15 cellular contexts compared by ENCODE assay signal in the genomic region with DNA sequence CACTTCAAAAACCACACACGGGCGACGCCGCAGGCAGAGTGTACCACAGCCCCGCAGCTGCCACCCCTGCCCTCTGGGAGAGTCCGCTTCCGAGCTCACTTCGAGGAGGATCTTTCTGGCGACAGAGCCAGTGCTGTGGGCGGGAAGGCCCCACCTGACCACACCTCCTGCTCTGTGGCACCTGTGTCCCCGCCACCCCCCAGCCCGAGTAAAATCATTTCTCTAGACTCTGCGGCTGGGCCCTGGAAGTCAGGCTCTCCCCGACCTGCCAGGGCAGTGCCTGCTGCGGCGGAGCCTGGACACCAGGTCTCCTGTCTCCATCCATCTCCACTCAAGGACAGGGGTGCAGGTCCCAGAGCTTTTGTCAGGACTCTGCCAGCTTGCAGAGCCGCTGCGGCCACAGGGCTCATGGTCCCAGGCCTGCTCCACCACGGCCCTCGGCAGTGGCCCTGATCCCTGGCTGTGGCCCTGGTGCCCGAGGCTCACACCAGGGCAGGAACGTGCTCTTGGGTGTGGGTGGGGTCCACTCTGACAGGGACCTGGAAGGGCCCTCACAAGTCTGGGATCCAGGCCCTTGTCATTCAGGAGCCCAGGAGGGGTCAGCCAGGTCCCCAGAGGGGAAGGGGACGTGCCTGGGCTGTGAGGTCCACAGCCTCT. TPM values are rescaled to one million over a fixed set of nuclear protein-coding genes. Genes with fewer than 3 reads are reported as not detected.
DNase-seq lines count a peak whose midpoint lies in the region; TF ChIP-seq lines count a peak whose summit lies in the region.
"Had no signal": no experiment of that assay in that cellular context is flagged by ENCODE, and none has a peak within 500 bp of the region (broad histone marks: within the 10 kb centered on the region; RNA-seq: fewer than 3 reads in every experiment).

No MANE protein-coding gene starts in this region.

- H3K27me3 ChIP-seq in osteoblast (ENCODE audit: insufficient read depth, low read length), result no peaks in the 10 kb centered on the region

- peaks cover 13% of the 10 kb centered on the region for H4K20me1 ChIP-seq in osteoblast (ENCODE audit: insufficient read depth, low read length)

- no peaks in the 10 kb centered on the region for H3K9me3 ChIP-seq in osteoblast (ENCODE audit: low read depth, low read length)

- H3K36me3 ChIP-seq in osteoblast (ENCODE audit: insufficient read depth, low read length), result peaks cover 4% of the 10 kb centered on the region

- H3K27me3 Mint-ChIP-seq in CD14-positive monocyte (ENCODE audit: low read depth in 3 of 3), result peaks cover 0 to 2% (median 0%) of the 10 kb centered on the region in 3 donors
- H3K27me3 Mint-ChIP-seq in HFFc6 (ENCODE audit: insufficient read depth), result peaks cover 4% of the 10 kb centered on the region; the same call in 1 of the 2 replicates
- no peaks in the 10 kb centered on the region for H3K27me3 Mint-ChIP-seq in dendritic cell treated with granulocyte-macrophage colony-stimulating factor and Interleukin-4, amounts not matched to agents 40 ng/mL and 50 ng/mL, for 4 days
- H3K27me3 Mint-ChIP-seq: CD4-positive, alpha-beta T cell had no signal

- peaks cover 35 to 70% of the 10 kb centered on the region in 2 donors for H3K36me3 Mint-ChIP-seq in CD14-positive monocyte
- peaks cover 13% of the 10 kb centered on the region for H3K36me3 Mint-ChIP-seq in HFFc6 (ENCODE audit: low read depth)
- H3K36me3 Mint-ChIP-seq in dendritic cell treated with granulocyte-macrophage colony-stimulating factor and Interleukin-4, amounts not matched to agents 40 ng/mL and 50 ng/mL, for 4 days (ENCODE audit: low read depth), result peaks cover 93% of the 10 kb centered on the region

- H3K27ac Mint-ChIP-seq in CD14-positive monocyte (peak overlapping the region; percentile 16 to 89 (median 74)), HFFc6 (peak overlapping the region; percentile 42)
- peak overlapping the region; percentile 69 for H3K27ac Mint-ChIP-seq in dendritic cell treated with granulocyte-macrophage colony-stimulating factor and Interleukin-4, amounts not matched to agents 40 ng/mL and 50 ng/mL, for 4 days
- H3K27ac Mint-ChIP-seq: CD4-positive, alpha-beta T cell had no signal

- H3K27ac ChIP-seq in osteoblast (ENCODE audit: low read depth, low read length), result no peak overlapping the region
- H3K27ac ChIP-seq: HL-60 had no signal

- no peak overlapping the region for H3K4me3 ChIP-seq in osteoblast (ENCODE audit: insufficient read depth, low read length)

- H3K4me3 Mint-ChIP-seq in CD14-positive monocyte, result no peak overlapping the region
- no peak overlapping the region for H3K4me3 Mint-ChIP-seq in HFFc6
- H3K4me3 Mint-ChIP-seq in dendritic cell treated with granulocyte-macrophage colony-stimulating factor and Interleukin-4, amounts not matched to agents 40 ng/mL and 50 ng/mL, for 4 days, result no peak overlapping the region
- H3K4me3 Mint-ChIP-seq: CD4-positive, alpha-beta T cell had no signal

- TF ChIP-seq CTCF in CD14-positive monocyte (IDR thresholded peaks at IDR 0.05) (no peak), HFFc6 (IDR thresholded peaks at IDR 0.05) (no peak), osteoblast (IDR thresholded peaks at IDR 0.05; ENCODE audit: extremely low read depth, low read depth, low read length) (no peak), GM10248 (IDR thresholded peaks at IDR 0.05; ENCODE audit: control extremely low read depth, extremely low read depth, low read depth, missing control alignments) (no peak)

- H2AFZ ChIP-seq in osteoblast (ENCODE audit: low read length), result no peak overlapping the region

- H3K4me1 Mint-ChIP-seq in CD14-positive monocyte, result peaks cover 16% of the 10 kb centered on the region
- H3K4me1 Mint-ChIP-seq in HFFc6 (ENCODE audit: low read depth), result peaks cover 6% of the 10 kb centered on the region; the same call in 1 of the 2 replicates
- peaks cover 58% of the 10 kb centered on the region for H3K4me1 Mint-ChIP-seq in dendritic cell treated with granulocyte-macrophage colony-stimulating factor and Interleukin-4, amounts not matched to agents 40 ng/mL and 50 ng/mL, for 4 days (ENCODE audit: low read depth)

- H3K9me3 Mint-ChIP-seq in CD14-positive monocyte (peaks cover 0 to 3% (median 0%) of the 10 kb centered on the region in 7 donors), HFFc6 (no peaks in the 10 kb centered on the region)
- H3K9me3 Mint-ChIP-seq in dendritic cell treated with granulocyte-macrophage colony-stimulating factor and Interleukin-4, amounts not matched to agents 40 ng/mL and 50 ng/mL, for 4 days, result no peaks in the 10 kb centered on the region
- H3K9me3 Mint-ChIP-seq: CD4-positive, alpha-beta T cell had no signal

- H3K4me1 ChIP-seq in osteoblast (ENCODE audit: insufficient read depth, low read length), result peaks cover 12% of the 10 kb centered on the region

- POLR2A ChIA-PET in GM10248 (lab: Yijun Ruan, JAX), result no interaction called here

- CTCF ChIA-PET in GM10248 (lab: Yijun Ruan, JAX), result no interaction called here

- H3K79me2 ChIP-seq in osteoblast (ENCODE audit: insufficient read depth, low read length), result no peaks in the 10 kb centered on the region

- intact Hi-C loops in CD14-positive monocyte (cut with micrococcal nuclease), result no loop called here
- intact Hi-C loops in dendritic cell treated with granulocyte-macrophage colony-stimulating factor and Interleukin-4, amounts not matched to agents 40 ng/mL and 50 ng/mL, for 4 days (cut with micrococcal nuclease), result loop anchor here (10.0 kb wide), 1 partner anchor 63 kb away; no protein-coding TSS in a partner anchor

- no peak overlapping the region for H3K4me2 ChIP-seq in osteoblast (ENCODE audit: insufficient read depth, low read length)

- DNase-seq in CD14-positive monocyte (ENCODE audit: low spot score) (no peak), HFFc6 (no peak), osteoblast (ENCODE audit: insufficient read length, low spot score, missing footprints) (peak; percentile 67), NCI-H2107 (lab: John Stamatoyannopoulos, UW) (no peak), NCI-H2081 treated with DMSO at 0.1 percent for 48 hours (lab: John Stamatoyannopoulos, UW) (no peak), inferior parietal cortex (ENCODE audit: extremely low spot score) (no peak), GM10248 (ENCODE audit: extremely low spot score) (no peak)
- DNase-seq: CD4-positive, alpha-beta T cell; EL; HCEC 1CT; NCI-H187 treated with DMSO at 0.1 percent for 48 hours; NCI-H774; PC-3 had no signal

RNA-seq across cellular contexts. Expression of gene CAMSAP1, which starts 20.9 kb away (rescaled TPM):
- polyA plus RNA-seq in CD14-positive monocyte, result under 1 TPM; 0.71 to 0.75 TPM
- total RNA-seq in HFFc6 (2021; fragmentation: NEBNext Ultra II Directional; extraction: Animal tissue kit (Norgen Biotek cat#: 25700)), result 10 to 100 TPM; 14.9 to 22.8 (median 18.1) TPM
- 22.1 and 26.1 TPM in 2 replicates for total RNA-seq in osteoblast

RNA-seq across cellular contexts. Expression of gene UBAC1, which starts 33.0 kb away (rescaled TPM):
- 10 to 100 TPM; 35.8 to 52.5 TPM for polyA plus RNA-seq in CD14-positive monocyte
- 10 to 100 TPM; 27.9 to 33.6 (median 31.2) TPM for total RNA-seq in HFFc6 (2021; fragmentation: NEBNext Ultra II Directional; extraction: Animal tissue kit (Norgen Biotek cat#: 25700))
- 29.0 and 32.1 TPM in 2 replicates for total RNA-seq in osteoblast
